ENCODE assay signal across 8 cellular contexts in genomic region chr1:153796786-153797659, GRCh38. TPM values are rescaled to one million over a fixed set of nuclear protein-coding genes. Genes with fewer than 3 reads are reported as not detected.
A peak's percentile ranks its signal among the peaks of the same experiment; 100 is the strongest.
DNase-seq lines count a peak whose midpoint lies in the region; ATAC-seq and TF ChIP-seq lines count a peak whose summit lies in the region.

No MANE protein-coding gene starts in this region.

- peaks cover 3% of the 10 kb centered on the region for H3K27me3 Mint-ChIP-seq in nephron (ENCODE audit: low read depth)
- no peaks in the 10 kb centered on the region for H3K27me3 Mint-ChIP-seq in stimulated activated naive CD8-positive, alpha-beta T cell treated with anti-CD3 and anti-CD28 coated beads, Interleukin-15, amount 100 ng/mL, for 72 hours

- peak overlapping the region in 2 of 3 experiments; percentile 60 to 85 for H3K27ac Mint-ChIP-seq in nephron
- peak overlapping the region; percentile 21 to 64 for H3K27ac Mint-ChIP-seq in stimulated activated naive CD8-positive, alpha-beta T cell treated with anti-CD3 and anti-CD28 coated beads, Interleukin-15, amount 100 ng/mL, for 72 hours

- no peaks in the 10 kb centered on the region for H3K9me3 Mint-ChIP-seq in nephron
- H3K9me3 Mint-ChIP-seq in stimulated activated naive CD8-positive, alpha-beta T cell treated with anti-CD3 and anti-CD28 coated beads, Interleukin-15, amount 100 ng/mL, for 72 hours = no peaks in the 10 kb centered on the region

- TF ChIP-seq POLR2A in erythroblast (IDR thresholded peaks at IDR 0.05; ENCODE audit: low read length) = no peak

- peak; percentile 75 for ATAC-seq in stimulated activated naive CD8-positive, alpha-beta T cell treated with anti-CD3 and anti-CD28 coated beads, Interleukin-15, amount 100 ng/mL, for 72 hours

- peak; percentile 73 for DNase-seq in NCI-H1436 (lab: John Stamatoyannopoulos, UW)
- DNase-seq in NCI-H1436 treated with DMSO at 0.1 percent for 48 hours (lab: John Stamatoyannopoulos, UW) = no peak
- peak; percentile 50 for DNase-seq in HT1080 (ENCODE audit: low read depth)
- DNase-seq in OCI-M1 (lab: John Stamatoyannopoulos, UW) = peak; percentile 84
- DNase-seq in activated T-cell treated with anti-CD3 and anti-CD28 coated beads for 24 hours (ENCODE audit: low read depth) = peak; percentile 75
- peak; percentile 73 to 88 for DNase-seq in erythroblast (lab: John Stamatoyannopoulos, UW)
- DNase-seq in stimulated activated naive CD8-positive, alpha-beta T cell treated with anti-CD3 and anti-CD28 coated beads, Interleukin-15, amount 100 ng/mL, for 72 hours = peak; percentile 79 to 81

- H3K4me3 Mint-ChIP-seq in nephron = no peak overlapping the region
- peak overlapping the region in 1 of 2 donors; percentile 0 for H3K4me3 Mint-ChIP-seq in stimulated activated naive CD8-positive, alpha-beta T cell treated with anti-CD3 and anti-CD28 coated beads, Interleukin-15, amount 100 ng/mL, for 72 hours

- H3K36me3 Mint-ChIP-seq in nephron (ENCODE audit: low read depth) = peaks cover 2% of the 10 kb centered on the region

- TF ChIP-seq CTCF in nephron (IDR thresholded peaks at IDR 0.05; ENCODE audit: unreplicated experiment in 3 of 3) = peak; percentile 75 to 82 (median 80)

- peaks cover 5% of the 10 kb centered on the region for H3K4me1 Mint-ChIP-seq in nephron
- H3K4me1 Mint-ChIP-seq in stimulated activated naive CD8-positive, alpha-beta T cell treated with anti-CD3 and anti-CD28 coated beads, Interleukin-15, amount 100 ng/mL, for 72 hours = peaks cover 81% of the 10 kb centered on the region

RNA-seq across cellular contexts. Expression of gene SLC27A3, which starts 21.8 kb away (rescaled TPM):
- total RNA-seq in HT1080 (2014; rRNA removed; shearing (Covaris generic)) = 0.74 and 4.5 TPM in 2 replicates
- polyA plus RNA-seq in HT1080 (2015; cell fraction: cytosol; rRNA removed) = 0.38 and 0.40 TPM in 2 replicates
- 9.4 and 10.1 TPM in 2 replicates for polyA plus RNA-seq in HT1080 (2015; cell fraction: nucleus; rRNA removed)
